In the genomic region with DNA sequence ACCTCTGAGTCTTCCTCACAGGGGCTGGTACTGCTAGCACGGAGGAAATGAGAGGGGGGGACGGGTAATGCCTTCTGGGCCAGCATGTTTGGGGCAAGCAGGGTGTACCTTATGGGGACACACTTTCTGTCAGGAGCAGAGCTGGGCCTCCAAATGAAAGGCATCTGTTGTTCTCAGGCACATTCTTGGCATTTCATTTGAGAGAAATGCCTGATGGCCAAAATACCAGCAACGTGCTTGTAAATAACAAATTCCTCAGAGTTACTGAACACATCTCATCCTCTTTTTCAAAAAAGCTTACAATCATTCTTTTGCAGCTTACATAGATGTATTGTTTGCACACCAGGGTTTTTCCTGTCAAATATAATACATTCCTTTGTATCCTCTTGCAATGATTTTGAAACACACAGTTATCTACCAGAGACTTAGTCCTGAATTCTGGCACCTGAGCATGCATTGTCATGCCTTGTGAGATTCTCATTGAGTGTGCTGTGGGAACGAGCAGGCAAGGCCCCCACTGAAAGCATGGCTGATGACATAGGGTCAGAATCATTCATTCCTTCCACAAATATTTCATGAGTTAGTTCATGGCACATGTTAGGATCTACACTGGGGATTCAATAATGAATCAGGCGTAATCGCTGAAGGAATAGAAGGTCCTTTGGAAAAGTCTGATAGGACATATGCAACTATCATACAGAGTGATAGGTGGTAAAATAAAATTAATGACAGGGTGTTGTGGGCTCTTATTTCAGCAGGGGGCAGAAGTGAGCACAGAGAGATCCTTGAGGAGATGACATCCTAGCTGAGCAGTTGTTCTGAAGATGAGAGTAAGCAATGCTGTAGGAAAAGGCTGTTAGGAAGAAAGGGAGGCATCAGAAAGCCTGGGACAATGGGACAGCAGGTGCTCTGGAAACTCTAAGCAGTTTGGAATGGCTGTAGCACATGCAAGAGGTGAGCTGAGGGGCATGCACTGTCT, we compare ENCODE assay signal across 8 cellular contexts.
DNase-seq lines count a peak whose midpoint lies in the region; ATAC-seq and TF ChIP-seq lines count a peak whose summit lies in the region.

No MANE protein-coding gene starts in this region.

- WGBS in hepatocyte (ENCODE audit: low lambda C conversion rate, missing lambda C conversion rate): 74% methylated on average over 6 of the region's 6 CpGs

- H3K9me2 ChIP-seq in SU-DHL-6 (replicated peaks; ENCODE audit: insufficient read depth, low read length) (no peaks in the 10 kb centered on the region), hepatocyte (replicated peaks; ENCODE audit: insufficient read depth) (no peaks in the 10 kb centered on the region)

- H2AFZ ChIP-seq in SU-DHL-6 (ENCODE audit: low read depth, low read length, severe bottlenecking): no peak overlapping the region
- no peak overlapping the region for H2AFZ ChIP-seq in hepatocyte

- H3K27ac Mint-ChIP-seq in stimulated activated naive CD8-positive, alpha-beta T cell treated with anti-CD3 and anti-CD28 coated beads, Interleukin-15, amount 100 ng/mL, for 72 hours: no peak overlapping the region

- H3K27me3 ChIP-seq in SU-DHL-6 (ENCODE audit: low read length) (no peaks in the 10 kb centered on the region), hepatocyte (no peaks in the 10 kb centered on the region)

- H3K4me3 Mint-ChIP-seq in stimulated activated naive CD8-positive, alpha-beta T cell treated with anti-CD3 and anti-CD28 coated beads, Interleukin-15, amount 100 ng/mL, for 72 hours: no peak overlapping the region

- H3K9ac ChIP-seq in SU-DHL-6 (ENCODE audit: low read length): no peak overlapping the region

- H3K9me3 ChIP-seq in SU-DHL-6 (ENCODE audit: insufficient read depth, low read length) (no peaks in the 10 kb centered on the region), hepatocyte (ENCODE audit: low read depth) (no peaks in the 10 kb centered on the region)

- peaks cover 9% of the 10 kb centered on the region for H3K4me1 ChIP-seq in hepatocyte (ENCODE audit: insufficient read depth)

- no peak for ATAC-seq in stimulated activated naive CD8-positive, alpha-beta T cell treated with anti-CD3 and anti-CD28 coated beads, Interleukin-15, Interleukin-2, amounts not matched to agents 100 U/mL and 50 U/mL, for 24 hours
- no peak for ATAC-seq in stimulated activated naive CD8-positive, alpha-beta T cell treated with anti-CD3 and anti-CD28 coated beads, Interleukin-15, amount 100 ng/mL, for 72 hours
- no peak for ATAC-seq in HG03432 (IDR thresholded peaks at IDR 0.05; ENCODE audit: unreplicated experiment)
- no peak for ATAC-seq in HG03196 (IDR thresholded peaks at IDR 0.05; ENCODE audit: unreplicated experiment)

- no peak overlapping the region for H3K4me2 ChIP-seq in SU-DHL-6 (ENCODE audit: low read depth, low read length, poor library complexity, severe bottlenecking)
- no peak overlapping the region for H3K4me2 ChIP-seq in hepatocyte

- H3K4me3 ChIP-seq in SU-DHL-6 (ENCODE audit: insufficient read depth, low read length, poor library complexity, severe bottlenecking) (no peak overlapping the region), hepatocyte (no peak overlapping the region)

- TF ChIP-seq CTCF in SU-DHL-6 (IDR thresholded peaks at IDR 0.05; ENCODE audit: insufficient read depth, low read length, poor library complexity, severe bottlenecking) (peak; percentile 14), hepatocyte (IDR thresholded peaks at IDR 0.05; ENCODE audit: poor library complexity) (peak; percentile 39)

- H3K4me1 Mint-ChIP-seq in stimulated activated naive CD8-positive, alpha-beta T cell treated with anti-CD3 and anti-CD28 coated beads, Interleukin-15, amount 100 ng/mL, for 72 hours: no peaks in the 10 kb centered on the region

- no peaks in the 10 kb centered on the region for H3K9me3 Mint-ChIP-seq in stimulated activated naive CD8-positive, alpha-beta T cell treated with anti-CD3 and anti-CD28 coated beads, Interleukin-15, amount 100 ng/mL, for 72 hours

- H3K79me2 ChIP-seq in SU-DHL-6 (ENCODE audit: insufficient read depth, low read length): no peaks in the 10 kb centered on the region
- H3K79me2 ChIP-seq in hepatocyte: no peaks in the 10 kb centered on the region

- no peaks in the 10 kb centered on the region for H3F3A ChIP-seq in SU-DHL-6 (ENCODE audit: insufficient read depth)

- H3K36me3 ChIP-seq in SU-DHL-6 (ENCODE audit: low read length): no peaks in the 10 kb centered on the region
- no peaks in the 10 kb centered on the region for H3K36me3 ChIP-seq in hepatocyte (replicated peaks; ENCODE audit: insufficient read depth, low read depth)

- H3K27me3 Mint-ChIP-seq in stimulated activated naive CD8-positive, alpha-beta T cell treated with anti-CD3 and anti-CD28 coated beads, Interleukin-15, amount 100 ng/mL, for 72 hours: no peaks in the 10 kb centered on the region

- H4K20me1 ChIP-seq in SU-DHL-6 (ENCODE audit: low read depth, low read length) (no peaks in the 10 kb centered on the region), hepatocyte (ENCODE audit: insufficient read depth, poor library complexity, severe bottlenecking) (no peaks in the 10 kb centered on the region)

- H3K27ac ChIP-seq in SU-DHL-6 (ENCODE audit: low read depth, low read length) (no peak overlapping the region), hepatocyte (no peak overlapping the region)

- peak; percentile 4 for DNase-seq in stimulated activated naive CD8-positive, alpha-beta T cell treated with anti-CD3 and anti-CD28 coated beads, Interleukin-15, Interleukin-2, amounts not matched to agents 100 U/mL and 50 U/mL, for 24 hours
- no peak for DNase-seq in stimulated activated naive CD8-positive, alpha-beta T cell treated with anti-CD3 and anti-CD28 coated beads, Interleukin-15, amount 100 ng/mL, for 72 hours
- DNase-seq in hepatocyte (ENCODE audit: low spot score) (peak; percentile 17), mesenteric fat pad (ENCODE audit: low spot score) (no peak)
- DNase-seq in activated T-cell treated with anti-CD3 and anti-CD28 coated beads, Interleukin-2, amount 50 U/mL, for 48 hours: no peak

Comparison
In these comparisons a context has a peak if more than half of its experiments do, and no peak if none do; other contexts are left out.
1. DNase-seq: peak in stimulated activated naive CD8-positive, alpha-beta T cell treated with anti-CD3 and anti-CD28 coated beads, Interleukin-15, Interleukin-2, amounts not matched to agents 100 U/mL and 50 U/mL, for 24 hours (single experiment) and hepatocyte (single experiment); none in stimulated activated naive CD8-positive, alpha-beta T cell treated with anti-CD3 and anti-CD28 coated beads, Interleukin-15, amount 100 ng/mL, for 72 hours (0 of 2), activated T-cell treated with anti-CD3 and anti-CD28 coated beads, Interleukin-2, amount 50 U/mL, for 48 hours (0 of 2) and mesenteric fat pad (single experiment).